In the genomic region with DNA sequence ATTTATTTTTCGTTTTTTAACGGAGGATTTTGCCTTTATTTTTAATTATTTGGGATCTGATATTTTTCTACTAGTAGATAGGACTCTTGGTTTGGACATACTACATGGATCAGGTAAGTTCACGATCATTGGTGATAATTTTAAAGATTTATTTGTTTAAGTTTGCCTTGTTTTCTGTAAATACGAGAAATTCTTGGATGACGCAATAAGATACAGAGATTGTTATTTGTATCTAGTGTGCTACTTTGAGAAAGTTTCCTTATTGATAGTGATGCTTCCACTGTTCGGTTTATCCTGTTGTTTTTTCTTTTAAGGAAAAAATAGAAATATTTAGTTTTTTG, we compare ENCODE assay signal across 8 cellular contexts. TPM values are rescaled to one million over a fixed set of nuclear protein-coding genes. Genes with fewer than 3 reads are reported as not detected.
DNase-seq lines count a peak whose midpoint lies in the region; ATAC-seq, FAIRE-seq and TF ChIP-seq lines count a peak whose summit lies in the region.

No MANE protein-coding gene starts in this region.

- DNase-seq in CD14-positive monocyte (ENCODE audit: low spot score) (no peak), NB4 (ENCODE audit: low read depth) (peak; percentile 15), dorsolateral prefrontal cortex (no peak), NOMO-1 treated with DMSO at 0.1 percent for 48 hours (lab: John Stamatoyannopoulos, UW; ENCODE audit: unreplicated experiment) (no peak), glomerular visceral epithelial cell (ENCODE audit: extremely low spot score) (no peak), D721Med (ENCODE audit: insufficient read length, low spot score) (no peak)
- DNase-seq in natural killer cell treated with Interleukin-12 subunit alpha and Interleukin-12 subunit beta and Interleukin-15 and Interleukin-18, amount 100 ng/mL, for 72 hours (ENCODE audit: low spot score), result no peak

- H3K4me1 Mint-ChIP-seq in CD14-positive monocyte, result peaks cover 34% of the 10 kb centered on the region
- H3K4me1 Mint-ChIP-seq in natural killer cell treated with Interleukin-12 subunit alpha and Interleukin-12 subunit beta and Interleukin-15 and Interleukin-18, amount 100 ng/mL, for 72 hours (ENCODE audit: low read depth in 2 of 2), result peaks cover 39 to 66% of the 10 kb centered on the region in 2 donors

- no peaks in the 10 kb centered on the region for H3K27me3 ChIP-seq in dorsolateral prefrontal cortex

- peak overlapping the region; percentile 98 to 100 (median 99) for H3K27ac Mint-ChIP-seq in CD14-positive monocyte
- peak overlapping the region; percentile 99 to 100 for H3K27ac Mint-ChIP-seq in natural killer cell treated with Interleukin-12 subunit alpha and Interleukin-12 subunit beta and Interleukin-15 and Interleukin-18, amount 100 ng/mL, for 72 hours

- H3K4me3 ChIP-seq in NB4 (ENCODE audit: low read depth, low read length), result peak overlapping the region; percentile 84
- H3K4me3 ChIP-seq in dorsolateral prefrontal cortex, result peak overlapping the region; percentile 45 to 97 (median 73)

- H3K9me3 Mint-ChIP-seq in CD14-positive monocyte, result peaks cover 0 to 7% (median 1%) of the 10 kb centered on the region in 7 donors
- peaks cover 5% of the 10 kb centered on the region for H3K9me3 Mint-ChIP-seq in natural killer cell treated with Interleukin-12 subunit alpha and Interleukin-12 subunit beta and Interleukin-15 and Interleukin-18, amount 100 ng/mL, for 72 hours

- ATAC-seq in natural killer cell treated with Interleukin-12 subunit alpha and Interleukin-12 subunit beta and Interleukin-15 and Interleukin-18, amount 100 ng/mL, for 72 hours, result no peak
- no peak for ATAC-seq in GM19452 (IDR thresholded peaks at IDR 0.05; ENCODE audit: unreplicated experiment)

- peak overlapping the region; percentile 77 to 100 (median 99) for H3K27ac ChIP-seq in dorsolateral prefrontal cortex

- intact Hi-C loops in CD14-positive monocyte (cut with micrococcal nuclease) (loop anchor here (2.0 to 10.0 kb wide), 3 partner anchors 18 to 1274 kb away; no protein-coding TSS in a partner anchor), dorsolateral prefrontal cortex (cut with DNase I) (loop anchor here in 1 of 2 donors (5.0 to 10.0 kb wide), 2 partner anchors 68 to 186 kb away; no protein-coding TSS in a partner anchor)

- TF ChIP-seq CTCF in CD14-positive monocyte (IDR thresholded peaks at IDR 0.05), result no peak
- no peak for TF ChIP-seq CTCF in NB4 (IDR thresholded peaks at IDR 0.05; ENCODE audit: low read depth, low read length)
- TF ChIP-seq CTCF in dorsolateral prefrontal cortex (IDR thresholded peaks at IDR 0.05 in 54 of 56, conservative IDR thresholded peaks at IDR 0.05 in 2 of 56; ENCODE audit: low read depth in 1 of 56, partially characterized antibody in 56 of 56), result peak in 2 of 56 donors; percentile 1 to 6
- no peak for TF ChIP-seq CTCF in D721Med (IDR thresholded peaks at IDR 0.05; ENCODE audit: insufficient read depth, missing control alignments)

- peak overlapping the region; percentile 88 to 96 for H3K4me3 Mint-ChIP-seq in CD14-positive monocyte
- peak overlapping the region; percentile 96 for H3K4me3 Mint-ChIP-seq in natural killer cell treated with Interleukin-12 subunit alpha and Interleukin-12 subunit beta and Interleukin-15 and Interleukin-18, amount 100 ng/mL, for 72 hours

- H3K27me3 Mint-ChIP-seq in CD14-positive monocyte (ENCODE audit: low read depth in 3 of 3), result peaks cover 0 to 3% (median 0%) of the 10 kb centered on the region in 3 donors
- H3K27me3 Mint-ChIP-seq in natural killer cell treated with Interleukin-12 subunit alpha and Interleukin-12 subunit beta and Interleukin-15 and Interleukin-18, amount 100 ng/mL, for 72 hours, result no peaks in the 10 kb centered on the region

- TF ChIP-seq POLR2A in NB4 (IDR thresholded peaks at IDR 0.05; ENCODE audit: extremely low read depth, insufficient read length), result no peak

- FAIRE-seq in D721Med (lab: Jason Lieb, UNC), result no peak

- H3K36me3 Mint-ChIP-seq in CD14-positive monocyte, result peaks cover 49 to 52% of the 10 kb centered on the region in 2 donors
- peaks cover 38% of the 10 kb centered on the region for H3K36me3 Mint-ChIP-seq in natural killer cell treated with Interleukin-12 subunit alpha and Interleukin-12 subunit beta and Interleukin-15 and Interleukin-18, amount 100 ng/mL, for 72 hours

RNA-seq across cellular contexts. Expression of a gene that starts 0.6 kb away (rescaled TPM):
- 10 to 100 TPM in 1 of 2 donors, 1 to 10 TPM in 1; 9.6 to 11.4 TPM for polyA plus RNA-seq in CD14-positive monocyte
- total RNA-seq in dorsolateral prefrontal cortex, result 100 to 1,000 TPM; 120 to 227 (median 167) TPM
- 100 to 1,000 TPM; 177 to 180 TPM for total RNA-seq in natural killer cell treated with Interleukin-12 subunit alpha and Interleukin-12 subunit beta and Interleukin-15 and Interleukin-18, amount 100 ng/mL, for 72 hours
